Comparison of ENCODE assay signal across 24 cellular contexts in the genomic region with DNA sequence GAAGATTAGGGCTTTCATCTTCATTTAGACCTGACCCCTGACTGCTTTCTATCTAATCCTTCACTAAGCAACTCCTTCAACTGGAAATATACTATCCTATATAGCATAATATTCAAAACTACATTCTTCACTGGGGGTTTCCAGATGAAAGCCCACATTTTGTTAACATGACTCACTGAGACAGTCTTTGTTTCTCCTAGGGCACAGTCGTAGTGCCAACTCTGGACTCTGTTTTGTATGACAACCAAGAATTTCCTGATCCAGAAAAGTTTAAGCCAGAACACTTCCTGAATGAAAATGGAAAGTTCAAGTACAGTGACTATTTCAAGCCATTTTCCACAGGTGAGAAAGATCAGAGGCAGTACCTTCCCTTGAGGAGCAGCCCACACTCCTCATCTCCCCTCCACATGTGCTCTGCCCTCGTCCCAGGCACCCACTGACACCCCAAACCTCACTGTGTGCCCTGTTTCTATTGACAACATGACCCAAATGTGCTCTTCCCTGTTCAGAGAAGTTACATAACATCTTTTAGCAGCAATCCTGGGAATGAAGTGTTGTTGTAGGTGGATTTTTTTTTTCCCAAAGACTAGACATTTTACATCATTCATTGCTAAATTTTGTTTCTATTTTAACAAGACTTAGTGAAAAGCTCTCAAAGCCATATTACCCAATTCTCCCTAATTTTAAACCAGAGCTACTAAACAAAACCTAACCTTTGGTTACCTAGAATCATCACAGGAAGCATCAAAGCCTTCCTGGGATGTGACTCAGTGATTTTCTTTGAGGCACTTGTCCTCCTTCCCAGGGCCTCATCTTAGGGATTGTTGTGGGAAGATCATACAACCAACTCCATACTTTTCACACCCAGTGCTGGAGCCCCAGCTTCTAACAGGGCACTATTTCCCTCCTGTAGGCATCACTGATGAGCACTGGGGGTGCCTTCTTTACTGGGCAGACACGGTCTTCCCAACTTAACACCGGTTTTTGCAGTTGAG. TPM values are rescaled to one million over a fixed set of nuclear protein-coding genes. Genes with fewer than 3 reads are reported as not detected.
"Had no signal": no experiment of that assay in that cellular context is flagged by ENCODE, and none has a peak within 500 bp of the region (broad histone marks: within the 10 kb centered on the region; RNA-seq: fewer than 3 reads in every experiment).

No MANE protein-coding gene starts in this region.

- H3K36me3 Mint-ChIP-seq: activated naive CD4-positive, alpha-beta T cell treated with anti-CD3 and anti-CD28 coated beads, Interleukin-2, amount 10 ng/mL, durations not matched to agents 7 days and 5 days had no signal

- H3K4me3 ChIP-seq: body of pancreas, pancreas, SK-N-MC, skin epidermis, tibial nerve, vagina had no signal

- H3K9me3 ChIP-seq: body of pancreas, pancreas, tibial nerve, vagina had no signal

- H3K4me1 Mint-ChIP-seq: activated naive CD4-positive, alpha-beta T cell treated with anti-CD3 and anti-CD28 coated beads, Interleukin-2, amount 10 ng/mL, durations not matched to agents 7 days and 5 days; central memory CD8-positive, alpha-beta T cell; mesothelial cell of epicardium; neural crest cell; T-cell had no signal

- H3K4me3 Mint-ChIP-seq: activated naive CD4-positive, alpha-beta T cell treated with anti-CD3 and anti-CD28 coated beads, Interleukin-2, amount 10 ng/mL, durations not matched to agents 7 days and 5 days; central memory CD8-positive, alpha-beta T cell; mesothelial cell of epicardium; neural crest cell; T-cell had no signal

- H3K27ac ChIP-seq: body of pancreas, epithelial cell of prostate, pancreas, SK-N-MC, skin epidermis, tibial nerve, vagina had no signal

- H3K27ac Mint-ChIP-seq: activated naive CD4-positive, alpha-beta T cell treated with anti-CD3 and anti-CD28 coated beads, Interleukin-2, amount 10 ng/mL, durations not matched to agents 7 days and 5 days; activated T-helper 2 cell treated with anti-CD3 and anti-CD28 coated beads, Interferon-gamma antibody, Interleukin-2, Interleukin-4, amounts not matched to agents 10 μg/mL and 5 μg/mL and 100 μg/mL, durations not matched to agents 14 hours and 24 hours and 36 hours; mesothelial cell of epicardium; T-cell had no signal

- DNase-seq: activated CD4-positive, alpha-beta T cell treated with anti-CD3 and anti-CD28 coated beads for 1 hour; activated CD4-positive, alpha-beta T cell treated with anti-CD3 and anti-CD28 coated beads, Interleukin-2, amount 50 U/mL, for 4 hours; activated naive CD4-positive, alpha-beta T cell treated with anti-CD3 and anti-CD28 coated beads, Interleukin-2, amount 10 ng/mL, durations not matched to agents 7 days and 5 days; body of pancreas; cortex of kidney; hippocampal formation; kidney; left ventricle myocardium superior; pancreas; stimulated activated CD4-positive, alpha-beta T cell treated with anti-CD3 and anti-CD28 coated beads, Interleukin-15, amount 100 ng/mL, for 24 hours; stimulated activated CD4-positive, alpha-beta T cell treated with anti-CD3 and anti-CD28 coated beads, Interleukin-4, amount 100 ng/mL, for 1 hour; stimulated activated naive CD4-positive, alpha-beta T cell; T-cell; T-helper 9 cell had no signal

- H3K27me3 ChIP-seq: body of pancreas, pancreas, tibial nerve, vagina had no signal

- H3K9me3 Mint-ChIP-seq: activated naive CD4-positive, alpha-beta T cell treated with anti-CD3 and anti-CD28 coated beads, Interleukin-2, amount 10 ng/mL, durations not matched to agents 7 days and 5 days; activated T-helper 2 cell treated with anti-CD3 and anti-CD28 coated beads, Interferon-gamma antibody, Interleukin-2, Interleukin-4, amounts not matched to agents 10 μg/mL and 5 μg/mL and 100 μg/mL, durations not matched to agents 14 hours and 24 hours and 36 hours; central memory CD8-positive, alpha-beta T cell; T-cell had no signal

- H3K36me3 ChIP-seq: pancreas, tibial nerve, vagina had no signal

- ATAC-seq: body of pancreas, left ventricle myocardium superior, pancreas, T-cell had no signal

- H3K4me1 ChIP-seq: body of pancreas, pancreas, tibial nerve, vagina had no signal

RNA-seq across cellular contexts. Expression of gene SYCE1, which starts 27.5 kb away (rescaled TPM):
- total RNA-seq: mesothelial cell of epicardium, myocyte, neural crest cell, vagina had no signal
